In the genomic region with DNA sequence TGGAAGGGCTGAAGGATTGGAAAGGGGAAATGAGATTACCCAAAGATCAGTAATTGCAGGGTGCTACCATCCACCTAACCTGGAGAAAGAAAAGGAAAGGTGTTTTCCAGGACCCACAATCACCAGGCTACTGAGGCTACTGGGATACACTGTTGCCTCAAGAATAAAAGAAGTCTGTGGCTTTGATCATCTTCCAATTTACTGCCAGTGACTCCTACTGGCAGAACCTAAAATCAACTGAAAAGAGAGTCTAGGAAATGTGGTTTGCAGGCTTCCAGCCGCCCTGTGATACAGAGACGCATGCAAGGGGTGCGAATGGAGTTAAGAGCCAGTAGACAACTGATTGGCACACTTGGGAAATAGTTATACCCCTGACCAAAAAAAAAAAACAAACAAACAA, we compare ENCODE assay signal across 12 cellular contexts. TPM values are rescaled to one million over a fixed set of nuclear protein-coding genes. Genes with fewer than 3 reads are reported as not detected.
DNase-seq lines count a peak whose midpoint lies in the region; TF ChIP-seq lines count a peak whose summit lies in the region.
"Had no signal": no experiment of that assay in that cellular context is flagged by ENCODE, and none has a peak within 500 bp of the region (broad histone marks: within the 10 kb centered on the region; RNA-seq: fewer than 3 reads in every experiment).

No MANE protein-coding gene starts in this region.

- H3K27me3 Mint-ChIP-seq in mesothelial cell of epicardium (ENCODE audit: low read depth): peaks cover 20% of the 10 kb centered on the region

- no peak for TF ChIP-seq CTCF in mesothelial cell of epicardium (IDR thresholded peaks at IDR 0.05; ENCODE audit: unreplicated experiment)

- H3K9me3 Mint-ChIP-seq in mesothelial cell of epicardium: peaks cover 31% of the 10 kb centered on the region

- no peaks in the 10 kb centered on the region for H3K4me1 Mint-ChIP-seq in mesothelial cell of epicardium
- H3K4me1 Mint-ChIP-seq: activated naive CD8-positive, alpha-beta T cell treated with anti-CD3 and anti-CD28 coated beads, Interleukin-2, amount 10 ng/mL, durations not matched to agents 7 days and 5 days had no signal

- peak; percentile 5 for DNase-seq in A172 (ENCODE audit: low spot score)
- DNase-seq in ELR (ENCODE audit: low read depth): peak; percentile 37
- peak; percentile 11 for DNase-seq in RKO (ENCODE audit: low spot score)
- DNase-seq in fibroblast of peridontal ligament (ENCODE audit: extremely low read depth): peak; percentile 25
- DNase-seq in mesothelial cell of epicardium (ENCODE audit: low spot score in 2 of 2, unreplicated experiment in 2 of 2): no peak
- DNase-seq in activated CD4-positive, alpha-beta T cell treated with anti-CD3 and anti-CD28 coated beads, Interleukin-2, amount 50 U/mL, for 48 hours: no peak
- no peak for DNase-seq in stimulated activated CD8-positive, alpha-beta memory T cell treated with anti-CD3 and anti-CD28 coated beads, Interleukin-4, amount 100 ng/mL, for 48 hours
- DNase-seq in NCI-H187 treated with DMSO at 0.1 percent for 48 hours (lab: John Stamatoyannopoulos, UW): no peak
- DNase-seq: activated CD4-positive, alpha-beta T cell treated with anti-CD3 and anti-CD28 coated beads for 4 hours; activated naive CD8-positive, alpha-beta T cell treated with anti-CD3 and anti-CD28 coated beads, Interleukin-2, amount 10 ng/mL, durations not matched to agents 7 days and 5 days; left lung; NCI-H1105 treated with DMSO at 0.1 percent for 48 hours had no signal

- no peak overlapping the region for H3K27ac Mint-ChIP-seq in mesothelial cell of epicardium
- H3K27ac Mint-ChIP-seq: activated naive CD8-positive, alpha-beta T cell treated with anti-CD3 and anti-CD28 coated beads, Interleukin-2, amount 10 ng/mL, durations not matched to agents 7 days and 5 days had no signal

- H3K4me3 Mint-ChIP-seq in mesothelial cell of epicardium: no peak overlapping the region
- H3K4me3 Mint-ChIP-seq: activated naive CD8-positive, alpha-beta T cell treated with anti-CD3 and anti-CD28 coated beads, Interleukin-2, amount 10 ng/mL, durations not matched to agents 7 days and 5 days had no signal

- H3K36me3 Mint-ChIP-seq in mesothelial cell of epicardium: no peaks in the 10 kb centered on the region
- H3K36me3 Mint-ChIP-seq: activated naive CD8-positive, alpha-beta T cell treated with anti-CD3 and anti-CD28 coated beads, Interleukin-2, amount 10 ng/mL, durations not matched to agents 7 days and 5 days had no signal

RNA-seq across cellular contexts. Expression of a gene that starts 16.6 kb away (rescaled TPM):
- total RNA-seq in A172 (2014; rRNA removed; shearing (Covaris generic)): 62.1 and 75.3 TPM in 2 replicates
- 42.9 to 45.1 TPM (median 43.1 TPM) in 3 replicates for total RNA-seq in mesothelial cell of epicardium

RNA-seq across cellular contexts. Expression of a gene that starts 31.9 kb away (rescaled TPM):
- total RNA-seq in A172 (2014; rRNA removed; shearing (Covaris generic)): 3.6 and 4.3 TPM in 2 replicates
- total RNA-seq in mesothelial cell of epicardium: 12.8 to 14.6 TPM (median 13.7 TPM) in 3 replicates

Comparison
In these comparisons a context has a peak if more than half of its experiments do, and no peak if none do; other contexts are left out.
1. DNase-seq: peak in A172 (single experiment), ELR (single experiment), RKO (single experiment) and fibroblast of peridontal ligament (single experiment); none in mesothelial cell of epicardium (0 of 2), activated CD4-positive, alpha-beta T cell treated with anti-CD3 and anti-CD28 coated beads, Interleukin-2, amount 50 U/mL, for 48 hours (0 of 2), stimulated activated CD8-positive, alpha-beta memory T cell treated with anti-CD3 and anti-CD28 coated beads, Interleukin-4, amount 100 ng/mL, for 48 hours (single experiment) and NCI-H187 treated with DMSO at 0.1 percent for 48 hours (single experiment).